In the genomic region with DNA sequence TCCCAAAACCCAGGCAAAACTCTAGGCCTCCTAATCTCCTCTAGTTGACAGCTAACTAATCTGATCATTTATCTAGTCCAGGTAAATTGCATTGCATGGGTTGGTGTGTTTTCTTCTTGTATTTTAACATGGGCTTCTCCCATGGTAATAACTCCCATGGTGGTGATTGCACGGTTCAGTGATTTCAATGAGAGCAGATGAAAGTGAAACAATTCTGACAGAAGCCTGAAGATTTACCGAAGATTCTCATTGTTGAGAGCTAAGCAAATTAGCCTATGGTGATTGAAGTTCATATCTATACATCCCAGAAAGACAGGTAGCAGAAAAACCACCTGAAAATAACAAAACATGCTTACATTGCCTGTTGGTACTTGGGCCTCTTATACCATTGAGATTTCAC, we compare ENCODE assay signal across 20 cellular contexts. TPM values are rescaled to one million over a fixed set of nuclear protein-coding genes. Genes with fewer than 3 reads are reported as not detected.
"Had no signal": no experiment of that assay in that cellular context is flagged by ENCODE, and none has a peak within 500 bp of the region (broad histone marks: within the 10 kb centered on the region; RNA-seq: fewer than 3 reads in every experiment).

No MANE protein-coding gene starts in this region.

- H3K36me3 Mint-ChIP-seq: activated CD8-positive, alpha-beta memory T cell treated with anti-CD3 and anti-CD28 coated beads, Interleukin-2, amount 10 ng/mL, durations not matched to agents 7 days and 5 days; activated naive CD8-positive, alpha-beta T cell had no signal

- H3K9me3 ChIP-seq: left ventricle myocardium inferior, ovary, tibial artery, uterus had no signal

- H3K4me1 Mint-ChIP-seq: activated CD8-positive, alpha-beta memory T cell treated with anti-CD3 and anti-CD28 coated beads, Interleukin-2, amount 10 ng/mL, durations not matched to agents 7 days and 5 days had no signal

- H3K27ac Mint-ChIP-seq: activated CD8-positive, alpha-beta memory T cell treated with anti-CD3 and anti-CD28 coated beads, Interleukin-2, amount 10 ng/mL, durations not matched to agents 7 days and 5 days; activated naive CD8-positive, alpha-beta T cell; endodermal cell had no signal

- H3K4me3 ChIP-seq: left ventricle myocardium inferior, ovary, tibial artery, uterus had no signal

- H3K27ac ChIP-seq: left ventricle myocardium inferior, ovary, tibial artery, uterus had no signal

- H3K27me3 ChIP-seq: ovary, uterus had no signal

- H3K36me3 ChIP-seq: left ventricle myocardium inferior, ovary, tibial artery, uterus had no signal

- ATAC-seq: activated CD4-positive, CD25-positive, alpha-beta regulatory T cell treated with anti-CD3 and anti-CD28 coated beads, Interleukin-2, amount 50 U/mL, for 24 hours; activated CD8-positive, alpha-beta memory T cell treated with anti-CD3 and anti-CD28 coated beads, Interleukin-2, amount 10 ng/mL, durations not matched to agents 7 days and 5 days; activated T-cell treated with anti-CD3 and anti-CD28 coated beads, Interleukin-2, amount 50 U/mL, for 4 hours had no signal

- H3K4me1 ChIP-seq: left ventricle myocardium inferior, tibial artery, uterus had no signal

- FAIRE-seq: kidney had no signal

- H3K9me3 Mint-ChIP-seq: activated T-cell treated with anti-CD3 and anti-CD28 coated beads, Interleukin-2, amount 50 U/mL, for 4 hours; endodermal cell; neural crest cell had no signal

- DNase-seq: activated CD4-positive, alpha-beta T cell treated with anti-CD3 and anti-CD28 coated beads, Interleukin-2, amount 50 U/mL, for 4 hours; activated CD8-positive, alpha-beta memory T cell treated with anti-CD3 and anti-CD28 coated beads, Interleukin-2, amount 10 ng/mL, durations not matched to agents 7 days and 5 days; activated effector memory CD4-positive, alpha-beta T cell treated with anti-CD3 and anti-CD28 coated beads, Interleukin-2, amount 50 U/mL, for 16 hours; activated T-cell treated with anti-CD3 and anti-CD28 coated beads, Interleukin-2, amount 50 U/mL, for 4 hours; dermis blood vessel endothelial cell; endodermal cell; erythroblast; kidney; left ventricle myocardium inferior; mesendoderm; ovary; stimulated activated CD4-positive, alpha-beta T cell treated with anti-CD3 and anti-CD28 coated beads, Interleukin-15, amount 100 ng/mL, for 24 hours; stimulated activated CD4-positive, alpha-beta T cell treated with anti-CD3 and anti-CD28 coated beads, Interleukin-4, amount 100 ng/mL, for 4 hours; tibial artery; uterus had no signal

- H3K4me3 Mint-ChIP-seq: activated CD8-positive, alpha-beta memory T cell treated with anti-CD3 and anti-CD28 coated beads, Interleukin-2, amount 10 ng/mL, durations not matched to agents 7 days and 5 days; activated naive CD8-positive, alpha-beta T cell; activated T-cell treated with anti-CD3 and anti-CD28 coated beads, Interleukin-2, amount 50 U/mL, for 4 hours; endodermal cell; neural crest cell had no signal

RNA-seq across cellular contexts. Expression of a gene that starts 26.6 kb away (rescaled TPM):
- total RNA-seq: activated CD8-positive, alpha-beta memory T cell treated with anti-CD3 and anti-CD28 coated beads, Interleukin-2, amount 10 ng/mL, durations not matched to agents 7 days and 5 days; activated T-cell treated with anti-CD3 and anti-CD28 coated beads, Interleukin-2, amount 50 U/mL, for 4 hours; cerebellum; dermis blood vessel endothelial cell; endodermal cell; left ventricle myocardium inferior; neural crest cell; ovary; skeletal muscle tissue; uterus had no signal

RNA-seq across cellular contexts. Expression of a gene that starts 27.2 kb away (rescaled TPM):
- total RNA-seq: activated CD8-positive, alpha-beta memory T cell treated with anti-CD3 and anti-CD28 coated beads, Interleukin-2, amount 10 ng/mL, durations not matched to agents 7 days and 5 days; activated T-cell treated with anti-CD3 and anti-CD28 coated beads, Interleukin-2, amount 50 U/mL, for 4 hours; cerebellum; dermis blood vessel endothelial cell; endodermal cell; kidney; left ventricle myocardium inferior; neural crest cell; ovary; skeletal muscle tissue; uterus had no signal
